In genomic region chr2:10392951-10393647, GRCh38 we compare ENCODE assay signal across 16 cellular contexts. TPM values are rescaled to one million over a fixed set of nuclear protein-coding genes. Genes with fewer than 3 reads are reported as not detected.
DNase-seq lines count a peak whose midpoint lies in the region; ATAC-seq, FAIRE-seq and TF ChIP-seq lines count a peak whose summit lies in the region.
"Had no signal": no experiment of that assay in that cellular context is flagged by ENCODE, and none has a peak within 500 bp of the region (broad histone marks: within the 10 kb centered on the region; RNA-seq: fewer than 3 reads in every experiment).

No MANE protein-coding gene starts in this region.

- intact Hi-C loops in CD4-positive, alpha-beta T cell (cut with DNase I, micrococcal nuclease), result no loop called here
- intact Hi-C loops in PC-9 (cut with micrococcal nuclease; ENCODE audit: unreplicated experiment), result no loop called here
- intact Hi-C loops in naive thymus-derived CD4-positive, alpha-beta T cell (cut with micrococcal nuclease), result no loop called here

- H2AFZ ChIP-seq in PC-9 (no peak overlapping the region), H1 (ENCODE audit: low read length) (no peak overlapping the region)

- TF ChIP-seq POLR2A in H1 (IDR thresholded peaks at IDR 0.05; ENCODE audit: control extremely low read depth in 1 of 2, low read depth in 2 of 2, low read length in 2 of 2), result no peak

- peaks cover 67% of the 10 kb centered on the region for H4K20me1 ChIP-seq in PC-9 (ENCODE audit: insufficient read depth)
- H4K20me1 ChIP-seq in H1 (replicated peaks in 1 of 2; ENCODE audit: control insufficient read depth in 1 of 2, insufficient read depth in 2 of 2, low read length in 2 of 2), result no peaks in the 10 kb centered on the region

- H2BK120ac ChIP-seq in H1 (replicated peaks; ENCODE audit: low read depth, low read length), result no peak overlapping the region

- H4K8ac ChIP-seq in H1 (ENCODE audit: extremely low read depth, insufficient read depth, low read length), result no peak overlapping the region; the same call in 1 of the 2 replicates

- no peak overlapping the region; the same call in 1 of the 2 replicates for H2BK15ac ChIP-seq in H1 (ENCODE audit: low read length)

- no peaks in the 10 kb centered on the region for H3K9me3 ChIP-seq in CD4-positive, alpha-beta T cell (ENCODE audit: control insufficient read depth, low read length)
- H3K9me3 ChIP-seq in PC-9 (ENCODE audit: insufficient read depth, low read depth) (no peaks in the 10 kb centered on the region), H1 (ENCODE audit: insufficient read depth in 2 of 2, low read depth in 1 of 2, low read length in 1 of 2) (no peaks in the 10 kb centered on the region)
- no peaks in the 10 kb centered on the region for H3K9me3 ChIP-seq in naive thymus-derived CD4-positive, alpha-beta T cell (ENCODE audit: control insufficient read depth in 2 of 3, low read length in 3 of 3)

- no peak overlapping the region for H3K23ac ChIP-seq in H1 (ENCODE audit: insufficient read length)

- no TSS peak for BruUV-seq in PC-9 (replicated peaks; lab: Mats Ljungman, UMichigan)

- POLR2A ChIA-PET in CD4-positive, alpha-beta T cell (lab: Charles Lee), result no interaction called here
- POLR2A ChIA-PET in PC-9 (lab: Charles Lee; ENCODE audit: unreplicated experiment) (no interaction called here), H1 (lab: Charles Lee; ENCODE audit: partially characterized antibody) (interaction anchor here (1.0 kb wide), 1 partner anchor 25 kb away, joined by 4 read pairs; no protein-coding TSS in a partner anchor)
- POLR2A ChIA-PET in naive thymus-derived CD4-positive, alpha-beta T cell (lab: Charles Lee), result interaction anchor here (1.0 kb wide), 1 partner anchor 11 kb away, joined by 3 read pairs; no protein-coding TSS in a partner anchor

- H3K4me3 Mint-ChIP-seq in CD4-positive, alpha-beta T cell, result no peak overlapping the region
- H3K4me3 Mint-ChIP-seq in naive thymus-derived CD4-positive, alpha-beta T cell, result no peak overlapping the region

- no peaks in the 10 kb centered on the region for H3K23me2 ChIP-seq in H1 (ENCODE audit: low read depth, low read length)

- no peak overlapping the region for H4K5ac ChIP-seq in H1 (ENCODE audit: insufficient read length, low read depth, low read length)

- no peak for DNase-seq in CD4-positive, alpha-beta T cell
- DNase-seq in PC-9 (no peak), H1 (ENCODE audit: low read depth in 1 of 2, low spot score in 2 of 2) (no peak), NCI-H446 (lab: John Stamatoyannopoulos, UW) (no peak), DMS114 treated with DMSO at 0.1 percent for 48 hours (lab: John Stamatoyannopoulos, UW; ENCODE audit: unreplicated experiment) (no peak)
- DNase-seq in naive thymus-derived CD4-positive, alpha-beta T cell, result no peak
- DNase-seq: activated CD4-positive, alpha-beta T cell treated with anti-CD3 and anti-CD28 coated beads, Interleukin-2, amount 50 U/mL, for 48 hours; activated naive CD4-positive, alpha-beta T cell treated with Interleukin-2 at 50 U/mL for 16 hours; Calu3; hypothalamus; NCI-H1694 treated with DMSO at 0.1 percent for 48 hours; NCI-H82 had no signal

- H3K79me1 ChIP-seq in H1 (ENCODE audit: low read depth, low read length), result no peaks in the 10 kb centered on the region; the same call in 1 of the 2 replicates

- H3F3A ChIP-seq in PC-9 (ENCODE audit: insufficient read depth, low read depth), result peaks cover 44% of the 10 kb centered on the region; the same call in 1 of the 2 replicates

- 0 out of 2 replicates have a peak overlapping the region, but pooled peaks have one; percentile 40 for H2BK5ac ChIP-seq in H1 (ENCODE audit: low read depth, low read length)

- TF ChIP-seq EP300 in H1 (IDR thresholded peaks at IDR 0.05; ENCODE audit: borderline replicate concordance in 1 of 2, low read depth in 2 of 2, low read length in 2 of 2), result no peak

- FAIRE-seq in H1 (lab: Jason Lieb, UNC), result no peak
- FAIRE-seq: GM19239 had no signal

- H3K4me1 ChIP-seq in PC-9 (replicated peaks; ENCODE audit: insufficient read depth) (peaks cover 40% of the 10 kb centered on the region), H1 (replicated peaks in 1 of 4; ENCODE audit: control insufficient read depth in 3 of 4, insufficient read depth in 4 of 4, low read length in 3 of 4) (peaks cover 4 to 14% (median 6%) of the 10 kb centered on the region in 4 experiments; a peak in 5 of 7 replicates)
- H3K4me1 ChIP-seq in naive thymus-derived CD4-positive, alpha-beta T cell (ENCODE audit: control insufficient read depth in 2 of 2, insufficient read depth in 2 of 2, low read length in 2 of 2), result peaks cover 0 to 4% of the 10 kb centered on the region in 2 donors

- no peak overlapping the region for H3K4me2 ChIP-seq in PC-9
- peak overlapping the region in 1 of 2 experiments; percentile 28; a peak in 2 of 4 replicates for H3K4me2 ChIP-seq in H1 (ENCODE audit: insufficient read depth in 1 of 2, low read depth in 2 of 2, low read length in 2 of 2)

- H3K18ac ChIP-seq in H1 (ENCODE audit: extremely low read depth, low read length), result peak overlapping the region; percentile 21; the same call in 1 of the 2 replicates

- H3K4me1 Mint-ChIP-seq in CD4-positive, alpha-beta T cell (ENCODE audit: low read depth), result peaks cover 69% of the 10 kb centered on the region
- peaks cover 22 to 80% (median 69%) of the 10 kb centered on the region in 7 donors for H3K4me1 Mint-ChIP-seq in naive thymus-derived CD4-positive, alpha-beta T cell

- CTCF ChIA-PET in CD4-positive, alpha-beta T cell (lab: Charles Lee), result no interaction called here
- CTCF ChIA-PET in PC-9 (lab: Charles Lee) (interaction anchor here (0.9 kb wide), 1 partner anchor 31 kb away, joined by 6 read pairs; no protein-coding TSS in a partner anchor), H1 (lab: Charles Lee; ENCODE audit: partially characterized antibody) (interaction anchor here (0.5 to 6.3 kb wide), 9 partner anchors 10 to 122 kb away, joined by 3 to 48 read pairs (median 4); no protein-coding TSS in a partner anchor)
- CTCF ChIA-PET in naive thymus-derived CD4-positive, alpha-beta T cell (lab: Charles Lee), result interaction anchor here (1.2 to 2.6 kb wide), 2 partner anchors 14 to 42 kb away, joined by 3 to 9 read pairs; no protein-coding TSS in a partner anchor

- H3K27me3 Mint-ChIP-seq in CD4-positive, alpha-beta T cell, result no peaks in the 10 kb centered on the region
- H3K27me3 Mint-ChIP-seq in naive thymus-derived CD4-positive, alpha-beta T cell, result no peaks in the 10 kb centered on the region

- no peak overlapping the region for H3K4ac ChIP-seq in H1 (replicated peaks; ENCODE audit: insufficient read length, low read depth, low read length)

- H3K9me3 Mint-ChIP-seq in CD4-positive, alpha-beta T cell, result no peaks in the 10 kb centered on the region
- no peaks in the 10 kb centered on the region for H3K9me3 Mint-ChIP-seq in naive thymus-derived CD4-positive, alpha-beta T cell

- H3K9ac ChIP-seq in H1 (replicated peaks in 1 of 4; ENCODE audit: extremely low read depth in 1 of 4, low read depth in 3 of 4, low read length in 3 of 4), result no peak overlapping the region

- no peak for TF ChIP-seq CTCF in CD4-positive, alpha-beta T cell (IDR thresholded peaks at IDR 0.05)
- TF ChIP-seq CTCF in PC-9 (conservative IDR thresholded peaks at IDR 0.05) (no peak), H1 (IDR thresholded peaks at IDR 0.05; ENCODE audit: control extremely low read depth in 1 of 3, insufficient read depth in 1 of 3, low read depth in 1 of 3, low read length in 3 of 3) (no peak)

- H4K91ac ChIP-seq in H1 (replicated peaks; ENCODE audit: insufficient read length, low read length), result no peak overlapping the region

- H3K56ac ChIP-seq in H1 (replicated peaks; ENCODE audit: insufficient read length, low read depth, low read length), result no peak overlapping the region

- H3K27me3 ChIP-seq in CD4-positive, alpha-beta T cell (ENCODE audit: control insufficient read depth, insufficient read depth, low read length), result no peaks in the 10 kb centered on the region
- H3K27me3 ChIP-seq in PC-9 (ENCODE audit: insufficient read depth, low read depth) (no peaks in the 10 kb centered on the region), H1 (replicated peaks in 1 of 4; ENCODE audit: control insufficient read depth in 3 of 4, extremely low read depth in 1 of 4, insufficient read depth in 3 of 4, low read length in 3 of 4) (no peaks in the 10 kb centered on the region)
- H3K27me3 ChIP-seq in naive thymus-derived CD4-positive, alpha-beta T cell (ENCODE audit: control insufficient read depth in 2 of 2, insufficient read depth in 2 of 2, low read length in 2 of 2), result no peaks in the 10 kb centered on the region

- H3K14ac ChIP-seq in H1 (ENCODE audit: insufficient read length), result no peak overlapping the region

- H3K9me2 ChIP-seq in PC-9 (ENCODE audit: insufficient read depth), result no peaks in the 10 kb centered on the region

- peaks cover 92% of the 10 kb centered on the region for H3K79me2 ChIP-seq in PC-9 (ENCODE audit: low read depth)
- no peaks in the 10 kb centered on the region for H3K79me2 ChIP-seq in H1 (ENCODE audit: control insufficient read depth in 1 of 2, insufficient read depth in 2 of 2, low read length in 2 of 2)

- H3K27ac ChIP-seq in CD4-positive, alpha-beta T cell (ENCODE audit: low read depth, low read length), result peak overlapping the region; percentile 19
- H3K27ac ChIP-seq in PC-9 (peak overlapping the region; percentile 47), H1 (ENCODE audit: low read depth, low read length) (no peak overlapping the region)
- H3K27ac ChIP-seq in naive thymus-derived CD4-positive, alpha-beta T cell (ENCODE audit: low read depth, low read length), result no peak overlapping the region

- H2BK20ac ChIP-seq in H1 (ENCODE audit: low read length), result no peak overlapping the region

- TF ChIP-seq RAD21 in H1 (IDR thresholded peaks at IDR 0.05 in 1 of 2, conservative IDR thresholded peaks at IDR 0.05 in 1 of 2; ENCODE audit: low read depth in 2 of 2, low read length in 2 of 2), result no peak

- 68% methylated on average over 9 of the region's 9 CpGs; no CpG with 5 or more reads in 1 of the 2 experiments for WGBS in H1 (ENCODE audit: extremely low coverage in 1 of 2, insufficient coverage in 1 of 2, insufficient read length in 1 of 2, insufficient replicate concordance in 2 of 2, low coverage in 1 of 2, low lambda C conversion rate in 2 of 2, missing lambda C conversion rate in 1 of 2), 2 experiments

- H3K36me3 ChIP-seq in PC-9 (ENCODE audit: low read depth) (no peaks in the 10 kb centered on the region), H1 (ENCODE audit: control insufficient read depth in 2 of 4, insufficient read depth in 4 of 4, low read length in 3 of 4) (no peaks in the 10 kb centered on the region)
- H3K36me3 ChIP-seq in naive thymus-derived CD4-positive, alpha-beta T cell (ENCODE audit: control insufficient read depth in 2 of 3, insufficient read depth in 3 of 3, low read length in 3 of 3), result peaks cover 0 to 22% (median 0%) of the 10 kb centered on the region in 3 experiments

- peak overlapping the region; percentile 10; the same call in 1 of the 2 replicates for H2AK5ac ChIP-seq in H1 (ENCODE audit: low read depth, low read length)

- H3K4me3 ChIP-seq in PC-9 (no peak overlapping the region), H1 (ENCODE audit: extremely low read depth in 1 of 4, insufficient read depth in 2 of 4, low read depth in 3 of 4, low read length in 4 of 4) (no peak overlapping the region)
- no peak overlapping the region for H3K4me3 ChIP-seq in naive thymus-derived CD4-positive, alpha-beta T cell (ENCODE audit: low read length)

- peak overlapping the region; percentile 62 for H3K27ac Mint-ChIP-seq in CD4-positive, alpha-beta T cell
- H3K27ac Mint-ChIP-seq in naive thymus-derived CD4-positive, alpha-beta T cell, result peak overlapping the region in 6 of 9 donors; percentile 22 to 89 (median 71)

- ATAC-seq in CD4-positive, alpha-beta T cell (ENCODE audit: poor library complexity), result no peak
- no peak for ATAC-seq in naive thymus-derived CD4-positive, alpha-beta T cell
- ATAC-seq in GM19452 (IDR thresholded peaks at IDR 0.05; ENCODE audit: unreplicated experiment) (no peak), HG03280 (IDR thresholded peaks at IDR 0.05; ENCODE audit: unreplicated experiment) (no peak)
- ATAC-seq: HCT116 had no signal

- no peak overlapping the region for H2BK12ac ChIP-seq in H1 (ENCODE audit: low read depth, low read length)

- peaks cover 15% of the 10 kb centered on the region for H3K36me3 Mint-ChIP-seq in CD4-positive, alpha-beta T cell (ENCODE audit: low read depth)
- peaks cover 0 to 10% (median 3%) of the 10 kb centered on the region in 5 donors for H3K36me3 Mint-ChIP-seq in naive thymus-derived CD4-positive, alpha-beta T cell

RNA-seq across cellular contexts. Expression of gene ODC1, which starts 55.0 kb away (rescaled TPM):
- total RNA-seq in CD4-positive, alpha-beta T cell, result 100 to 1,000 TPM; 162 to 164 TPM
- total RNA-seq in PC-9 (2021), result 39.9 and 40.5 TPM in 2 replicates
- total RNA-seq in H1 (2021; fragmentation: NEBNext Ultra II Directional; extraction: Animal tissue kit (Norgen Biotek cat#: 25700)), result 73.6 and 76.7 TPM in 2 replicates
- 39.9 and 57.2 TPM in 2 replicates for polyA plus RNA-seq in H1 (2011; rRNA removed)
- 52.1 TPM for polyA plus RNA-seq in H1 (2011; cell fraction: cytosol; rRNA removed)
- polyA plus RNA-seq in H1 (2011; cell fraction: nucleus; rRNA removed), result 28.3 TPM
- polyA plus RNA-seq in H1 (2012, experiment 1 of 2), result 51.1 to 69.3 TPM (median 56.4 TPM) in 4 replicates
- polyA plus RNA-seq in H1 (2012, experiment 2 of 2), result 47.0 TPM
- 36.2 TPM for polyA plus RNA-seq in H1 (2013, experiment 1 of 2)
- 38.4 TPM for polyA plus RNA-seq in H1 (2013, experiment 2 of 2)
- 62.9 and 69.6 TPM in 2 replicates for polyA minus RNA-seq in H1 (2011; rRNA and poly(A)+ RNA removed)
- polyA minus RNA-seq in H1 (2011; cell fraction: cytosol; rRNA and poly(A)+ RNA removed), result 26.7 TPM
- polyA minus RNA-seq in H1 (2011; cell fraction: nucleus; rRNA and poly(A)+ RNA removed), result 24.6 TPM
- 10 to 100 TPM; 32.7 to 88.2 (median 52.4) TPM for total RNA-seq in naive thymus-derived CD4-positive, alpha-beta T cell
- 10 to 100 TPM; 48.3 to 66.5 TPM for polyA plus RNA-seq in naive thymus-derived CD4-positive, alpha-beta T cell

Comparison
In these comparisons a context has a peak if more than half of its experiments do, and no peak if none do; other contexts are left out.
1. H3K27ac ChIP-seq: peak in CD4-positive, alpha-beta T cell (single experiment) and PC-9 (single experiment); none in H1 (single experiment) and naive thymus-derived CD4-positive, alpha-beta T cell (single experiment).
2. POLR2A ChIA-PET loops: an anchor here in H1 (1.0 kb wide) and naive thymus-derived CD4-positive, alpha-beta T cell (1.0 kb wide); none called in CD4-positive, alpha-beta T cell and PC-9.